Comparison of ENCODE assay signal across 1 cellular context in the genomic region with DNA sequence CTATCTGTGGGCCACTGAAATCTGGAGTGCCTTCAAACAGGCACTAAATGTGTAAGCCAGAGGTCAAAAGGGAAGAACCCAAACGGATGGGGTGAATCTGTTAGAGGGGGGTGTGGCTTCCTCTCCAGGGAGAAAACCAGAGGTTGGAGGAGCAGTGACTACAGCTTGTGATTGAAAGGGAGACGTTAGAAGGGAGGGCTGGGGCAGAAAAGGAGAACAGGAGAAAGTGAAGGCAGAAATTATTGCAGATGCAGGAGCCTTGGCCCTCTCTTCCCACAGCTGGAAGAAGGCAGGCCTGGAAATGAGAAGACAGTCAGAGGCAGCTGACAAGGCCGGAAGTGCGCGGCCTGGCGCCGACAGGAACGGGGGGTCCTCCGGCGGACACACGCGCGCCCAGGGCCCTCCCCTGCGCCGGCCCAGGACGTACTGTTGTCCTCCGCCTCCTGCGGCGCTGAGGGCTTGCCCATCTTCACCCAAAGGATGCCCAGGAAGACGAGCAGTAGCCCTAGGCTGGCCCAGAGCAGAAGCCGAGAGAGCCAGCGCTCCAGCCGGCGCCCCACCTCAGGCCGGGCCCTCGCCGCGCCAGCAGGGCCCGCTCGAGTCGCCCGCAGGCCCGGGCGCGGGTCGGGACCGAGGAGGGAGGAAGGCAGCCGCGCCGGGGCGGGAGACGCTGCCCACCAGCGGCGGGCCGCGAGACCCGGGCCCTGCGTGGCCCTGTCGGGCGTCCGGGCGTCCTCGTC.
TF ChIP-seq lines count a peak whose summit lies in the region.

No MANE protein-coding gene starts in this region.

TF ChIP-seq in HepG2, 621 proteins besides CTCF, POLR2A, EP300 and RAD21 (continued from another document and continues in another):
- TF ChIP-seq, protein P1, sequence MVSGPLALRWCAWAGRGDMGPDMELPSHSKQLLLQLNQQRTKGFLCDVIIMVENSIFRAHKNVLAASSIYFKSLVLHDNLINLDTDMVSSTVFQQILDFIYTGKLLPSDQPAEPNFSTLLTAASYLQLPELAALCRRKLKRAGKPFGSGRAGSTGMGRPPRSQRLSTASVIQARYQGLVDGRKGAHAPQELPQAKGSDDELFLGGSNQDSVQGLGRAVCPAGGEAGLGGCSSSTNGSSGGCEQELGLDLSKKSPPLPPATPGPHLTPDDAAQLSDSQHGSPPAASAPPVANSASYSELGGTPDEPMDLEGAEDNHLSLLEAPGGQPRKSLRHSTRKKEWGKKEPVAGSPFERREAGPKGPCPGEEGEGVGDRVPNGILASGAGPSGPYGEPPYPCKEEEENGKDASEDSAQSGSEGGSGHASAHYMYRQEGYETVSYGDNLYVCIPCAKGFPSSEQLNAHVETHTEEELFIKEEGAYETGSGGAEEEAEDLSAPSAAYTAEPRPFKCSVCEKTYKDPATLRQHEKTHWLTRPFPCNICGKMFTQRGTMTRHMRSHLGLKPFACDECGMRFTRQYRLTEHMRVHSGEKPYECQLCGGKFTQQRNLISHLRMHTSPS (CRISPR knock-in tag; IDR thresholded peaks at IDR 0.05; ENCODE audit: low read depth), result no peak
- no peak for TF ChIP-seq ZNF256 (CRISPR knock-in tag; conservative IDR thresholded peaks at IDR 0.05)
- TF ChIP-seq RFXANK (CRISPR knock-in tag; IDR thresholded peaks at IDR 0.05), result no peak
- TF ChIP-seq ZFP41 (CRISPR knock-in tag; IDR thresholded peaks at IDR 0.05; ENCODE audit: borderline replicate concordance), result no peak
- no peak for TF ChIP-seq PTBP1 (IDR thresholded peaks at IDR 0.05; ENCODE audit: low read depth, low read length, poor library complexity, severe bottlenecking)
- TF ChIP-seq FOXK1 (CRISPR knock-in tag; IDR thresholded peaks at IDR 0.05; ENCODE audit: borderline replicate concordance, low read depth), result peak; percentile 55; the same call in 1 of the 2 replicates
- TF ChIP-seq XBP1 (CRISPR knock-in tag; IDR thresholded peaks at IDR 0.05), result no peak
- no peak for TF ChIP-seq ARNT (IDR thresholded peaks at IDR 0.05)
- TF ChIP-seq NFE2L2 (IDR thresholded peaks at IDR 0.05; ENCODE audit: low read length), result no peak
- TF ChIP-seq HOXA7 (CRISPR knock-in tag; IDR thresholded peaks at IDR 0.05), result no peak
- no peak for TF ChIP-seq ZNF776 (CRISPR knock-in tag; IDR thresholded peaks at IDR 0.05)
- no peak for TF ChIP-seq ZNF768 (CRISPR knock-in tag; IDR thresholded peaks at IDR 0.05)
- peak; percentile 37; the same call in 1 of the 2 replicates for TF ChIP-seq FOXA3 (CRISPR knock-in tag; IDR thresholded peaks at IDR 0.05)
- peak; percentile 45; the same call in 1 of the 2 replicates for TF ChIP-seq MED13 (CRISPR knock-in tag; IDR thresholded peaks at IDR 0.05)
- TF ChIP-seq ZNF317 (CRISPR knock-in tag; IDR thresholded peaks at IDR 0.05), result 0 out of 2 replicates have a peak, but pooled peaks have one; percentile 28
- TF ChIP-seq, protein P2, sequence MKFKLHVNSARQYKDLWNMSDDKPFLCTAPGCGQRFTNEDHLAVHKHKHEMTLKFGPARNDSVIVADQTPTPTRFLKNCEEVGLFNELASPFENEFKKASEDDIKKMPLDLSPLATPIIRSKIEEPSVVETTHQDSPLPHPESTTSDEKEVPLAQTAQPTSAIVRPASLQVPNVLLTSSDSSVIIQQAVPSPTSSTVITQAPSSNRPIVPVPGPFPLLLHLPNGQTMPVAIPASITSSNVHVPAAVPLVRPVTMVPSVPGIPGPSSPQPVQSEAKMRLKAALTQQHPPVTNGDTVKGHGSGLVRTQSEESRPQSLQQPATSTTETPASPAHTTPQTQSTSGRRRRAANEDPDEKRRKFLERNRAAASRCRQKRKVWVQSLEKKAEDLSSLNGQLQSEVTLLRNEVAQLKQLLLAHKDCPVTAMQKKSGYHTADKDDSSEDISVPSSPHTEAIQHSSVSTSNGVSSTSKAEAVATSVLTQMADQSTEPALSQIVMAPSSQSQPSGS (CRISPR knock-in tag; IDR thresholded peaks at IDR 0.05), result no peak
- TF ChIP-seq NRL (CRISPR knock-in tag; IDR thresholded peaks at IDR 0.05; ENCODE audit: borderline replicate concordance), result no peak; the same call in 1 of the 2 replicates
- TF ChIP-seq KLF15 (CRISPR knock-in tag; IDR thresholded peaks at IDR 0.05; ENCODE audit: borderline replicate concordance), result no peak
- TF ChIP-seq, protein P3, sequence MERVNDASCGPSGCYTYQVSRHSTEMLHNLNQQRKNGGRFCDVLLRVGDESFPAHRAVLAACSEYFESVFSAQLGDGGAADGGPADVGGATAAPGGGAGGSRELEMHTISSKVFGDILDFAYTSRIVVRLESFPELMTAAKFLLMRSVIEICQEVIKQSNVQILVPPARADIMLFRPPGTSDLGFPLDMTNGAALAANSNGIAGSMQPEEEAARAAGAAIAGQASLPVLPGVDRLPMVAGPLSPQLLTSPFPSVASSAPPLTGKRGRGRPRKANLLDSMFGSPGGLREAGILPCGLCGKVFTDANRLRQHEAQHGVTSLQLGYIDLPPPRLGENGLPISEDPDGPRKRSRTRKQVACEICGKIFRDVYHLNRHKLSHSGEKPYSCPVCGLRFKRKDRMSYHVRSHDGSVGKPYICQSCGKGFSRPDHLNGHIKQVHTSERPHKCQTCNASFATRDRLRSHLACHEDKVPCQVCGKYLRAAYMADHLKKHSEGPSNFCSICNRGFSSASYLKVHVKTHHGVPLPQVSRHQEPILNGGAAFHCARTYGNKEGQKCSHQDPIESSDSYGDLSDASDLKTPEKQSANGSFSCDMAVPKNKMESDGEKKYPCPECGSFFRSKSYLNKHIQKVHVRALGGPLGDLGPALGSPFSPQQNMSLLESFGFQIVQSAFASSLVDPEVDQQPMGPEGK (CRISPR knock-in tag; IDR thresholded peaks at IDR 0.05), result peak; percentile 88
- peak; percentile 3; the same call in 1 of the 2 replicates for TF ChIP-seq SMAD1 (CRISPR knock-in tag; IDR thresholded peaks at IDR 0.05; ENCODE audit: borderline replicate concordance, low read depth)
- no peak for TF ChIP-seq ZSCAN21 (CRISPR knock-in tag; IDR thresholded peaks at IDR 0.05; ENCODE audit: borderline replicate concordance)
- no peak for TF ChIP-seq HOXD1 (CRISPR knock-in tag; IDR thresholded peaks at IDR 0.05)
- TF ChIP-seq REL (CRISPR knock-in tag; conservative IDR thresholded peaks at IDR 0.05), result 0 out of 2 replicates have a peak, but pooled peaks have one; percentile 55
- TF ChIP-seq, protein P4, sequence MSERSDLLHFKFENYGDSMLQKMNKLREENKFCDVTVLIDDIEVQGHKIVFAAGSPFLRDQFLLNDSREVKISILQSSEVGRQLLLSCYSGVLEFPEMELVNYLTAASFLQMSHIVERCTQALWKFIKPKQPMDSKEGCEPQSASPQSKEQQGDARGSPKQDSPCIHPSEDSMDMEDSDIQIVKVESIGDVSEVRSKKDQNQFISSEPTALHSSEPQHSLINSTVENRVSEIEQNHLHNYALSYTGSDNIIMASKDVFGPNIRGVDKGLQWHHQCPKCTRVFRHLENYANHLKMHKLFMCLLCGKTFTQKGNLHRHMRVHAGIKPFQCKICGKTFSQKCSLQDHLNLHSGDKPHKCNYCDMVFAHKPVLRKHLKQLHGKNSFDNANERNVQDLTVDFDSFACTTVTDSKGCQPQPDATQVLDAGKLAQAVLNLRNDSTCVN (CRISPR knock-in tag; IDR thresholded peaks at IDR 0.05; ENCODE audit: borderline replicate concordance), result peak; percentile 60; the same call in 1 of the 2 replicates
- 0 out of 2 replicates have a peak, but pooled peaks have one; percentile 8 for TF ChIP-seq ZNF546 (CRISPR knock-in tag; conservative IDR thresholded peaks at IDR 0.05)
- TF ChIP-seq ZNF34 (CRISPR knock-in tag; IDR thresholded peaks at IDR 0.05; ENCODE audit: borderline replicate concordance), result no peak; the same call in 1 of the 2 replicates
- TF ChIP-seq ZNF781 (CRISPR knock-in tag; IDR thresholded peaks at IDR 0.05; ENCODE audit: borderline replicate concordance, not compliant biosample characterization), result no peak
- no peak for TF ChIP-seq ZNF10 (CRISPR knock-in tag; IDR thresholded peaks at IDR 0.05; ENCODE audit: borderline replicate concordance, low read depth)
- TF ChIP-seq, protein P5, sequence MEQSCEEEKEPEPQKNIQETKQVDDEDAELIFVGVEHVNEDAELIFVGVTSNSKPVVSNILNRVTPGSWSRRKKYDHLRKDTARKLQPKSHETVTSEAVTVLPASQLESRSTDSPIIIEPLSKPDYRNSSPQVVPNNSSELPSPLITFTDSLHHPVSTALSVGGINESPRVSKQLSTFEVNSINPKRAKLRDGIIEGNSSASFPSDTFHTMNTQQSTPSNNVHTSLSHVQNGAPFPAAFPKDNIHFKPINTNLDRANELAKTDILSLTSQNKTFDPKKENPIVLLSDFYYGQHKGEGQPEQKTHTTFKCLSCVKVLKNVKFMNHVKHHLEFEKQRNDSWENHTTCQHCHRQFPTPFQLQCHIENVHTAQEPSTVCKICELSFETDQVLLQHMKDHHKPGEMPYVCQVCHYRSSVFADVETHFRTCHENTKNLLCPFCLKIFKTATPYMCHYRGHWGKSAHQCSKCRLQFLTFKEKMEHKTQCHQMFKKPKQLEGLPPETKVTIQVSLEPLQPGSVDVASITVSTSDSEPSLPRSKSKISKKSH (CRISPR knock-in tag; IDR thresholded peaks at IDR 0.05; ENCODE audit: borderline replicate concordance), result no peak
- TF ChIP-seq HOXA9 (CRISPR knock-in tag; IDR thresholded peaks at IDR 0.05; ENCODE audit: borderline replicate concordance), result no peak
- no peak for TF ChIP-seq SP2 (CRISPR knock-in tag; IDR thresholded peaks at IDR 0.05)
- no peak for TF ChIP-seq ZNF772 (CRISPR knock-in tag; IDR thresholded peaks at IDR 0.05)
- TF ChIP-seq TRIM24 (CRISPR knock-in tag; IDR thresholded peaks at IDR 0.05), result no peak
- TF ChIP-seq ATRX (CRISPR knock-in tag; IDR thresholded peaks at IDR 0.05; ENCODE audit: borderline replicate concordance), result no peak
- peak; percentile 17; the same call in 1 of the 2 replicates for TF ChIP-seq ZNF547 (CRISPR knock-in tag; IDR thresholded peaks at IDR 0.05)
- peak; percentile 67; the same call in 1 of the 2 replicates for TF ChIP-seq KLF6 (CRISPR knock-in tag; IDR thresholded peaks at IDR 0.05)
- TF ChIP-seq ZNF331 (CRISPR knock-in tag; IDR thresholded peaks at IDR 0.05), result peak; percentile 33; the same call in 1 of the 2 replicates
- TF ChIP-seq ZNF234 (CRISPR knock-in tag; conservative IDR thresholded peaks at IDR 0.05), result no peak
- no peak for TF ChIP-seq WIZ (CRISPR knock-in tag; IDR thresholded peaks at IDR 0.05)
- TF ChIP-seq ZNF136 (CRISPR knock-in tag; IDR thresholded peaks at IDR 0.05; ENCODE audit: low read depth), result 0 out of 2 replicates have a peak, but pooled peaks have one; percentile 54
- TF ChIP-seq, protein P6, sequence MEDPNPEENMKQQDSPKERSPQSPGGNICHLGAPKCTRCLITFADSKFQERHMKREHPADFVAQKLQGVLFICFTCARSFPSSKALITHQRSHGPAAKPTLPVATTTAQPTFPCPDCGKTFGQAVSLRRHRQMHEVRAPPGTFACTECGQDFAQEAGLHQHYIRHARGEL (CRISPR knock-in tag; IDR thresholded peaks at IDR 0.05), result no peak
- TF ChIP-seq, protein P7, sequence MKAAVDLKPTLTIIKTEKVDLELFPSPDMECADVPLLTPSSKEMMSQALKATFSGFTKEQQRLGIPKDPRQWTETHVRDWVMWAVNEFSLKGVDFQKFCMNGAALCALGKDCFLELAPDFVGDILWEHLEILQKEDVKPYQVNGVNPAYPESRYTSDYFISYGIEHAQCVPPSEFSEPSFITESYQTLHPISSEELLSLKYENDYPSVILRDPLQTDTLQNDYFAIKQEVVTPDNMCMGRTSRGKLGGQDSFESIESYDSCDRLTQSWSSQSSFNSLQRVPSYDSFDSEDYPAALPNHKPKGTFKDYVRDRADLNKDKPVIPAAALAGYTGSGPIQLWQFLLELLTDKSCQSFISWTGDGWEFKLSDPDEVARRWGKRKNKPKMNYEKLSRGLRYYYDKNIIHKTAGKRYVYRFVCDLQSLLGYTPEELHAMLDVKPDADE (CRISPR knock-in tag; IDR thresholded peaks at IDR 0.05), result no peak
- TF ChIP-seq ZNF224 (CRISPR knock-in tag; IDR thresholded peaks at IDR 0.05), result no peak
- TF ChIP-seq, protein P8, sequence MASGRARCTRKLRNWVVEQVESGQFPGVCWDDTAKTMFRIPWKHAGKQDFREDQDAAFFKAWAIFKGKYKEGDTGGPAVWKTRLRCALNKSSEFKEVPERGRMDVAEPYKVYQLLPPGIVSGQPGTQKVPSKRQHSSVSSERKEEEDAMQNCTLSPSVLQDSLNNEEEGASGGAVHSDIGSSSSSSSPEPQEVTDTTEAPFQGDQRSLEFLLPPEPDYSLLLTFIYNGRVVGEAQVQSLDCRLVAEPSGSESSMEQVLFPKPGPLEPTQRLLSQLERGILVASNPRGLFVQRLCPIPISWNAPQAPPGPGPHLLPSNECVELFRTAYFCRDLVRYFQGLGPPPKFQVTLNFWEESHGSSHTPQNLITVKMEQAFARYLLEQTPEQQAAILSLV (CRISPR knock-in tag; IDR thresholded peaks at IDR 0.05; ENCODE audit: borderline replicate concordance), result no peak
- TF ChIP-seq ELF1 (CRISPR knock-in tag; IDR thresholded peaks at IDR 0.05), result peak; percentile 89
- no peak for TF ChIP-seq HOXA5 (CRISPR knock-in tag; IDR thresholded peaks at IDR 0.05)
- no peak for TF ChIP-seq IKZF4 (CRISPR knock-in tag; IDR thresholded peaks at IDR 0.05; ENCODE audit: borderline replicate concordance, low read depth, not compliant biosample characterization)
- no peak for TF ChIP-seq ZNF879 (CRISPR knock-in tag; IDR thresholded peaks at IDR 0.05)
- 0 out of 2 replicates have a peak, but pooled peaks have one; percentile 35 for TF ChIP-seq MXD4 (CRISPR knock-in tag; IDR thresholded peaks at IDR 0.05)
- TF ChIP-seq SP140L (CRISPR knock-in tag; IDR thresholded peaks at IDR 0.05; ENCODE audit: borderline replicate concordance), result no peak
- no peak for TF ChIP-seq TCF12 (IDR thresholded peaks at IDR 0.05)
- no peak for TF ChIP-seq TCF12 (CRISPR knock-in tag; IDR thresholded peaks at IDR 0.05)
- peak; percentile 75; the same call in 1 of the 2 replicates for TF ChIP-seq BRD4 (CRISPR knock-in tag; IDR thresholded peaks at IDR 0.05)
- 0 out of 2 replicates have a peak, but pooled peaks have one; percentile 47 for TF ChIP-seq RXRB (CRISPR knock-in tag; IDR thresholded peaks at IDR 0.05; ENCODE audit: borderline replicate concordance)
- TF ChIP-seq, protein P9, sequence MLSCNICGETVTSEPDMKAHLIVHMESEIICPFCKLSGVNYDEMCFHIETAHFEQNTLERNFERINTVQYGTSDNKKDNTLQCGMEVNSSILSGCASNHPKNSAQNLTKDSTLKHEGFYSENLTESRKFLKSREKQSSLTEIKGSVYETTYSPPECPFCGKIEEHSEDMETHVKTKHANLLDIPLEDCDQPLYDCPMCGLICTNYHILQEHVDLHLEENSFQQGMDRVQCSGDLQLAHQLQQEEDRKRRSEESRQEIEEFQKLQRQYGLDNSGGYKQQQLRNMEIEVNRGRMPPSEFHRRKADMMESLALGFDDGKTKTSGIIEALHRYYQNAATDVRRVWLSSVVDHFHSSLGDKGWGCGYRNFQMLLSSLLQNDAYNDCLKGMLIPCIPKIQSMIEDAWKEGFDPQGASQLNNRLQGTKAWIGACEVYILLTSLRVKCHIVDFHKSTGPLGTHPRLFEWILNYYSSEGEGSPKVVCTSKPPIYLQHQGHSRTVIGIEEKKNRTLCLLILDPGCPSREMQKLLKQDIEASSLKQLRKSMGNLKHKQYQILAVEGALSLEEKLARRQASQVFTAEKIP (CRISPR knock-in tag; IDR thresholded peaks at IDR 0.05; ENCODE audit: borderline replicate concordance), result no peak
- TF ChIP-seq CAMTA2 (CRISPR knock-in tag; IDR thresholded peaks at IDR 0.05; ENCODE audit: borderline replicate concordance), result no peak
- TF ChIP-seq DNMT3B (CRISPR knock-in tag; conservative IDR thresholded peaks at IDR 0.05), result no peak
- TF ChIP-seq ZNF746 (CRISPR knock-in tag; IDR thresholded peaks at IDR 0.05), result no peak
- 0 out of 2 replicates have a peak, but pooled peaks have one; percentile 48 for TF ChIP-seq ZNF354B (CRISPR knock-in tag; IDR thresholded peaks at IDR 0.05)
- TF ChIP-seq HMG20B (CRISPR knock-in tag; conservative IDR thresholded peaks at IDR 0.05), result 0 out of 2 replicates have a peak, but pooled peaks have one; percentile 35
- TF ChIP-seq ZNF296 (CRISPR knock-in tag; conservative IDR thresholded peaks at IDR 0.05), result no peak
